1 cellular context compared by ENCODE assay signal in the genomic region with DNA sequence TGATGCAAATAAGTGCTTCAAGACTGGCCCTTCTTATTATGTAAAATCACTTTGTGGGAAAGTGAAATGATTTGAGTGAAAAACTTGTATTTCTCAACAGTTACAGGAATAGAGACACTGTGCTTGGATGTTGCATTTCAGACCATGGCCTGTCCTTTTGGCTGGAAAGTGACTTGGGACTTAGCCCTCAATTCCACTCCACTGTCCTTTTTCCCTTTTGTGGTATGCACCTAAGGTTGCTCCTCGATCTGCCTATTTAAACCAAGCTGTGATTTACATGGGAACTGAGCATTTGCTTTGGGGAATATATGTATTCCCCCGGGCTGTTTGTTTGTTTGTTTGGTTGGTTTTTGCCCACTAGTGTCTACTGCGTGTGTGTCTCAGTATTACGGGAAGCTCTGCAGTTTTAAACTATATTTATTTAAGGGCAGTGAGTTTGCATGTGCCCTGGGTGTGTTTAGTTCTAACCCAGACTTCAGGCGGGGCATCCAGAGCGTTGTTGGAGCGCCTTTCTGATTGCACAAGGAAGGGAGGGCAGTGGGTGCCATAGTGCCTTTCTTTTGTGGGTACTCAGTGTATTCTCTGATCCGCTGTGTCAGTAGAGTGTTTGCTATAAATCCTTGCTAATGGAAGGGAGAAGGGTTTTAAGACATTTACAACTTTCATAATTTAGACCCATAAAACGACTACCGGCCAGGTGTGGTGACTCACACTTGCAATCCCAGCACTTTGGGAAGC.
TF ChIP-seq lines count a peak whose summit lies in the region.

No MANE protein-coding gene starts in this region.

TF ChIP-seq in HEK293, 187 proteins besides CTCF, POLR2A, EP300 and RAD21 (continued from another document):
- TF ChIP-seq REST (tag by site-specific recombination; IDR thresholded peaks at IDR 0.05) (no peak), ZNF501 (tag by site-specific recombination; IDR thresholded peaks at IDR 0.05) (no peak), REPIN1 (tag by site-specific recombination; IDR thresholded peaks at IDR 0.05; ENCODE audit: low read depth) (no peak), ZNF280C (tag by site-specific recombination; IDR thresholded peaks at IDR 0.05) (no peak), ZNF837 (tag by site-specific recombination; IDR thresholded peaks at IDR 0.05) (no peak), ZFP3 (tag by site-specific recombination; IDR thresholded peaks at IDR 0.05; ENCODE audit: low read depth) (no peak), ZNF274 (IDR thresholded peaks at IDR 0.05; ENCODE audit: low read length) (no peak), ZNF274 (tag by site-specific recombination; IDR thresholded peaks at IDR 0.05; ENCODE audit: borderline replicate concordance) (no peak), ZNF792 (tag by site-specific recombination; IDR thresholded peaks at IDR 0.05) (no peak), ZNF629 (tag by site-specific recombination; IDR thresholded peaks at IDR 0.05) (no peak), IKZF3 (tag by site-specific recombination; IDR thresholded peaks at IDR 0.05) (0 out of 2 replicates have a peak, but pooled peaks have one; percentile 16), GLIS1 (tag by site-specific recombination; IDR thresholded peaks at IDR 0.05) (no peak), ZSCAN18 (tag by site-specific recombination; IDR thresholded peaks at IDR 0.05) (no peak), SCRT1 (tag by site-specific recombination; IDR thresholded peaks at IDR 0.05; ENCODE audit: borderline replicate concordance) (no peak), WT1 (tag by site-specific recombination; IDR thresholded peaks at IDR 0.05) (peak; percentile 84), ZNF580 (tag by site-specific recombination; IDR thresholded peaks at IDR 0.05) (0 out of 2 replicates have a peak, but pooled peaks have one; percentile 45), PBX3 (CRISPR knock-in tag; IDR thresholded peaks at IDR 0.05) (no peak), ZNF146 (tag by site-specific recombination; IDR thresholded peaks at IDR 0.05) (no peak), KLF1 (tag by site-specific recombination; IDR thresholded peaks at IDR 0.05) (no peak), ZNF521 (tag by site-specific recombination; IDR thresholded peaks at IDR 0.05) (no peak), GFI1B (tag by site-specific recombination; IDR thresholded peaks at IDR 0.05) (no peak), ZNF549 (tag by site-specific recombination; IDR thresholded peaks at IDR 0.05) (no peak), ZNF133 (tag by site-specific recombination; IDR thresholded peaks at IDR 0.05) (no peak), ZNF518A (tag by site-specific recombination; conservative IDR thresholded peaks at IDR 0.05; ENCODE audit: low read depth) (no peak), ZNF600 (tag by site-specific recombination; IDR thresholded peaks at IDR 0.05) (peak; percentile 45; the same call in 1 of the 2 replicates), ZNF391 (tag by site-specific recombination; IDR thresholded peaks at IDR 0.05; ENCODE audit: borderline replicate concordance, low read depth) (no peak), SP3 (tag by site-specific recombination; IDR thresholded peaks at IDR 0.05) (no peak)
- TF ChIP-seq, protein P1, sequence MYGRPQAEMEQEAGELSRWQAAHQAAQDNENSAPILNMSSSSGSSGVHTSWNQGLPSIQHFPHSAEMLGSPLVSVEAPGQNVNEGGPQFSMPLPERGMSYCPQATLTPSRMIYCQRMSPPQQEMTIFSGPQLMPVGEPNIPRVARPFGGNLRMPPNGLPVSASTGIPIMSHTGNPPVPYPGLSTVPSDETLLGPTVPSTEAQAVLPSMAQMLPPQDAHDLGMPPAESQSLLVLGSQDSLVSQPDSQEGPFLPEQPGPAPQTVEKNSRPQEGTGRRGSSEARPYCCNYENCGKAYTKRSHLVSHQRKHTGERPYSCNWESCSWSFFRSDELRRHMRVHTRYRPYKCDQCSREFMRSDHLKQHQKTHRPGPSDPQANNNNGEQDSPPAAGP (tag by site-specific recombination; IDR thresholded peaks at IDR 0.05), result 0 out of 2 replicates have a peak, but pooled peaks have one; percentile 32
- TF ChIP-seq, protein P2, sequence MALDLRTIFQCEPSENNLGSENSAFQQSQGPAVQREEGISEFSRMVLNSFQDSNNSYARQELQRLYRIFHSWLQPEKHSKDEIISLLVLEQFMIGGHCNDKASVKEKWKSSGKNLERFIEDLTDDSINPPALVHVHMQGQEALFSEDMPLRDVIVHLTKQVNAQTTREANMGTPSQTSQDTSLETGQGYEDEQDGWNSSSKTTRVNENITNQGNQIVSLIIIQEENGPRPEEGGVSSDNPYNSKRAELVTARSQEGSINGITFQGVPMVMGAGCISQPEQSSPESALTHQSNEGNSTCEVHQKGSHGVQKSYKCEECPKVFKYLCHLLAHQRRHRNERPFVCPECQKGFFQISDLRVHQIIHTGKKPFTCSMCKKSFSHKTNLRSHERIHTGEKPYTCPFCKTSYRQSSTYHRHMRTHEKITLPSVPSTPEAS (tag by site-specific recombination; IDR thresholded peaks at IDR 0.05), result no peak
TF ChIP-seq in HEK293: peak in this region for 14.
